Comparison of ENCODE assay signal across 38 cellular contexts in the genomic region with DNA sequence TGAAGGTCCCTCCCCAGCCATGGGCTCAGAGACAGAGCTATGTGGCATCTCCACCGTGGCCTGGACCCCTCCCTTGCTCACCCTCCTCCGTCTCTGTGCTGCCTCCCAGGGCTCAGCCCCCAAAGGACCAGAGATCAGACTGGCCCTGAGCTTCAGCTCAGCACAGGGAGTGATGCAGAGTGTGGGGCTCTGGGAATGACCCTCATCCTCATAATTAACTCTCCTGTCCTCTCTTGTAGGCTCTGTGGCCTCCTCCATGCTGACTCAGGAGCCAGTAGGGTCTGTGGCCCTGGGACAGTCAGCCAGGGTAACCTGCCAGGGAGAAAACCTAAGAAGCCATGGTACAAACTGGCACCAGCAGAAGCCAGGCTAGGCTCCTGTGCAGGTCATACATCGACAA. TPM values are rescaled to one million over a fixed set of nuclear protein-coding genes. Genes with fewer than 3 reads are reported as not detected.
"Had no signal": no experiment of that assay in that cellular context is flagged by ENCODE, and none has a peak within 500 bp of the region (broad histone marks: within the 10 kb centered on the region; RNA-seq: fewer than 3 reads in every experiment).

No MANE protein-coding gene starts in this region.

- H3K27ac Mint-ChIP-seq: activated B cell treated with CpG ODN at 0.5 μM for 24 hours; activated CD4-positive, alpha-beta memory T cell treated with anti-CD3 and anti-CD28 coated beads for 36 hours; activated CD4-positive, alpha-beta T cell treated with anti-CD3 and anti-CD28 coated beads, Interleukin-2, amount 10 ng/mL, durations not matched to agents 24 days and 14 days; activated CD8-positive, alpha-beta T cell treated with anti-CD3 and anti-CD28 coated beads for 36 hours; activated naive CD4-positive, alpha-beta T cell treated with anti-CD3 and anti-CD28 coated beads for 36 hours; activated naive CD4-positive, alpha-beta T cell treated with anti-CD3 and anti-CD28 coated beads, Interleukin-2, amount 50 U/mL, for 72 hours; activated T-cell treated with anti-CD3 and anti-CD28 coated beads, Interleukin-2, amount 50 U/mL, for 72 hours; activated T-helper 1 cell treated with anti-CD3 and anti-CD28 coated beads, Interleukin-12 subunit alpha, Interleukin-12 subunit beta, Interleukin-2, Interleukin-4 antibody, amounts not matched to agents 30 ng/mL and 10 ng/mL and 1 ng/mL, durations not matched to agents 14 hours and 24 hours and 36 hours; activated T-helper 17 cell treated with anti-CD3 and anti-CD28 coated beads, Interleukin-2, amount 50 U/mL, for 72 hours; T-helper 1 cell treated with Interleukin-12 subunit alpha and Interleukin-12 subunit beta and Interleukin-4 antibody, amounts not matched to agents 30 μg/mL and 1 μg/mL, for 36 hours; T-helper 2 cell treated with Interferon-gamma antibody and Interleukin-4, amounts not matched to agents 5 μg/mL and 100 μg/mL, for 36 hours had no signal

- FAIRE-seq: astrocyte, TTC549 had no signal

- DNase-seq: activated B cell treated with CpG ODN at 0.5 μM for 24 hours; activated CD4-positive, alpha-beta memory T cell treated with anti-CD3 and anti-CD28 coated beads for 36 hours; activated CD4-positive, alpha-beta T cell treated with anti-CD3 and anti-CD28 coated beads for 4 hours; activated CD4-positive, alpha-beta T cell treated with anti-CD3 and anti-CD28 coated beads, Interleukin-2, amount 10 ng/mL, durations not matched to agents 24 days and 14 days; activated CD4-positive, alpha-beta T cell treated with anti-CD3 and anti-CD28 coated beads, Interleukin-2, amount 50 U/mL, for 1 hour; activated CD4-positive, alpha-beta T cell treated with anti-CD3 and anti-CD28 coated beads, Interleukin-2, amount 50 U/mL, for 4 hours; activated CD4-positive, CD25-positive, alpha-beta regulatory T cell treated with anti-CD3 and anti-CD28 coated beads, Interleukin-2, amount 50 U/mL, for 72 hours; activated CD8-positive, alpha-beta memory T cell treated with anti-CD3 and anti-CD28 coated beads, Interleukin-2, amount 50 U/mL, for 4 hours; activated CD8-positive, alpha-beta T cell treated with anti-CD3 and anti-CD28 coated beads for 36 hours; activated gamma-delta T cell treated with Interleukin-2 at 50 U/mL for 16 hours; activated naive CD4-positive, alpha-beta T cell; activated naive CD4-positive, alpha-beta T cell treated with anti-CD3 and anti-CD28 coated beads for 36 hours; activated naive CD4-positive, alpha-beta T cell treated with anti-CD3 and anti-CD28 coated beads, Interleukin-2, amount 50 U/mL, for 16 hours; activated T-cell treated with anti-CD3 and anti-CD28 coated beads for 4 hours; activated T-cell treated with anti-CD3 and anti-CD28 coated beads, Interleukin-2, amount 50 U/mL, for 1 hour; activated T-cell treated with anti-CD3 and anti-CD28 coated beads, Interleukin-2, amount 50 U/mL, for 4 hours; activated T-cell treated with anti-CD3 and anti-CD28 coated beads, Interleukin-2, amount 50 U/mL, for 72 hours; adrenal gland; amniotic stem cell; aorta; body of pancreas; brain microvascular endothelial cell; central memory CD4-positive, alpha-beta T cell; T-helper 1 cell; T-helper 2 cell; T-helper 9 cell had no signal

- H3K36me3 Mint-ChIP-seq: activated CD4-positive, alpha-beta memory T cell treated with anti-CD3 and anti-CD28 coated beads for 36 hours; activated naive CD4-positive, alpha-beta T cell treated with anti-CD3 and anti-CD28 coated beads, Interleukin-2, amount 50 U/mL, for 72 hours had no signal

- H3K36me3 ChIP-seq: adrenal gland, brain microvascular endothelial cell, breast epithelium had no signal

- H3K9me3 Mint-ChIP-seq: activated CD4-positive, alpha-beta memory T cell treated with anti-CD3 and anti-CD28 coated beads for 36 hours; activated CD4-positive, alpha-beta T cell treated with anti-CD3 and anti-CD28 coated beads, Interleukin-2, amount 10 ng/mL, durations not matched to agents 24 days and 14 days; activated CD8-positive, alpha-beta T cell treated with anti-CD3 and anti-CD28 coated beads for 36 hours; activated naive CD4-positive, alpha-beta T cell treated with anti-CD3 and anti-CD28 coated beads, Interleukin-2, amount 50 U/mL, for 72 hours; activated T-cell treated with anti-CD3 and anti-CD28 coated beads, Interleukin-2, amount 50 U/mL, for 4 hours; activated T-cell treated with anti-CD3 and anti-CD28 coated beads, Interleukin-2, amount 50 U/mL, for 72 hours; activated T-helper 1 cell treated with anti-CD3 and anti-CD28 coated beads, Interleukin-12 subunit alpha, Interleukin-12 subunit beta, Interleukin-2, Interleukin-4 antibody, amounts not matched to agents 30 ng/mL and 10 ng/mL and 1 ng/mL, durations not matched to agents 14 hours and 24 hours and 36 hours; activated T-helper 17 cell treated with anti-CD3 and anti-CD28 coated beads, Interleukin-2, amount 50 U/mL, for 72 hours; T-helper 1 cell treated with Interleukin-12 subunit alpha and Interleukin-12 subunit beta and Interleukin-4 antibody, amounts not matched to agents 30 μg/mL and 1 μg/mL, for 36 hours; T-helper 2 cell treated with Interferon-gamma antibody and Interleukin-4, amounts not matched to agents 5 μg/mL and 100 μg/mL, for 36 hours had no signal

- ATAC-seq: activated CD8-positive, alpha-beta T cell treated with anti-CD3 and anti-CD28 coated beads for 36 hours; activated naive CD4-positive, alpha-beta T cell treated with anti-CD3 and anti-CD28 coated beads, Interleukin-2, amount 50 U/mL, for 72 hours; activated T-cell treated with anti-CD3 and anti-CD28 coated beads, Interleukin-2, amount 50 U/mL, for 4 hours; activated T-cell treated with anti-CD3 and anti-CD28 coated beads, Interleukin-2, amount 50 U/mL, for 72 hours; activated T-helper 17 cell treated with anti-CD3 and anti-CD28 coated beads, Interleukin-2, amount 50 U/mL, for 72 hours; body of pancreas had no signal

- H3K4me1 ChIP-seq: adrenal gland, body of pancreas, breast epithelium had no signal

- H3K27ac ChIP-seq: adrenal gland, body of pancreas, brain microvascular endothelial cell, breast epithelium, VCaP had no signal

- H3K4me3 Mint-ChIP-seq: activated B cell treated with CpG ODN at 0.5 μM for 24 hours; activated CD4-positive, alpha-beta memory T cell treated with anti-CD3 and anti-CD28 coated beads for 36 hours; activated CD4-positive, alpha-beta T cell treated with anti-CD3 and anti-CD28 coated beads, Interleukin-2, amount 10 ng/mL, durations not matched to agents 24 days and 14 days; activated CD8-positive, alpha-beta T cell treated with anti-CD3 and anti-CD28 coated beads for 36 hours; activated naive CD4-positive, alpha-beta T cell treated with anti-CD3 and anti-CD28 coated beads for 36 hours; activated T-cell treated with anti-CD3 and anti-CD28 coated beads, Interleukin-2, amount 50 U/mL, for 4 hours; activated T-cell treated with anti-CD3 and anti-CD28 coated beads, Interleukin-2, amount 50 U/mL, for 72 hours; activated T-helper 1 cell treated with anti-CD3 and anti-CD28 coated beads, Interleukin-12 subunit alpha, Interleukin-12 subunit beta, Interleukin-2, Interleukin-4 antibody, amounts not matched to agents 30 ng/mL and 10 ng/mL and 1 ng/mL, durations not matched to agents 14 hours and 24 hours and 36 hours; activated T-helper 17 cell treated with anti-CD3 and anti-CD28 coated beads, Interleukin-2, amount 50 U/mL, for 72 hours; T-helper 1 cell treated with Interleukin-12 subunit alpha and Interleukin-12 subunit beta and Interleukin-4 antibody, amounts not matched to agents 30 μg/mL and 1 μg/mL, for 36 hours; T-helper 2 cell treated with Interferon-gamma antibody and Interleukin-4, amounts not matched to agents 5 μg/mL and 100 μg/mL, for 36 hours had no signal

- H3K4me1 Mint-ChIP-seq: activated CD4-positive, alpha-beta T cell treated with anti-CD3 and anti-CD28 coated beads, Interleukin-2, amount 10 ng/mL, durations not matched to agents 24 days and 14 days; activated T-helper 17 cell treated with anti-CD3 and anti-CD28 coated beads, Interleukin-2, amount 50 U/mL, for 72 hours had no signal

- H3K27me3 ChIP-seq: body of pancreas, breast epithelium had no signal

- H3K4me3 ChIP-seq: adrenal gland, body of pancreas, breast epithelium had no signal

- H3K9me3 ChIP-seq: adrenal gland, body of pancreas, breast epithelium had no signal

RNA-seq across cellular contexts. Expression of a gene that starts 28.7 kb away (rescaled TPM):
- total RNA-seq: activated B cell treated with CpG ODN at 0.5 μM for 24 hours; activated CD4-positive, alpha-beta memory T cell treated with anti-CD3 and anti-CD28 coated beads for 36 hours; activated CD4-positive, alpha-beta T cell treated with anti-CD3 and anti-CD28 coated beads, Interleukin-2, amount 10 ng/mL, durations not matched to agents 24 days and 14 days; activated CD8-positive, alpha-beta memory T cell treated with anti-CD3 and anti-CD28 coated beads for 36 hours; activated CD8-positive, alpha-beta T cell treated with anti-CD3 and anti-CD28 coated beads for 36 hours; activated naive CD4-positive, alpha-beta T cell treated with anti-CD3 and anti-CD28 coated beads for 36 hours; activated naive CD4-positive, alpha-beta T cell treated with anti-CD3 and anti-CD28 coated beads, Interleukin-2, amount 50 U/mL, for 72 hours; activated T-cell treated with anti-CD3 and anti-CD28 coated beads, Interleukin-2, amount 50 U/mL, for 4 hours; activated T-cell treated with anti-CD3 and anti-CD28 coated beads, Interleukin-2, amount 50 U/mL, for 72 hours; activated T-helper 1 cell treated with anti-CD3 and anti-CD28 coated beads, Interleukin-12 subunit alpha, Interleukin-12 subunit beta, Interleukin-2, Interleukin-4 antibody, amounts not matched to agents 30 ng/mL and 10 ng/mL and 1 ng/mL, durations not matched to agents 14 hours and 24 hours and 36 hours; activated T-helper 17 cell treated with anti-CD3 and anti-CD28 coated beads, Interleukin-2, amount 50 U/mL, for 72 hours; adrenal gland; aorta; astrocyte; body of pancreas; breast epithelium; cardiac septum; cerebellum had no signal
- polyA plus RNA-seq: adrenal gland, aorta had no signal
